In genomic region chr18:12366794-12367193, GRCh38 we compare ENCODE assay signal across 14 cellular contexts.
"Had no signal": no experiment of that assay in that cellular context is flagged by ENCODE, and none has a peak within 500 bp of the region (broad histone marks: within the 10 kb centered on the region; RNA-seq: fewer than 3 reads in every experiment).

No MANE protein-coding gene starts in this region.

- H3K27me3 Mint-ChIP-seq: activated CD4-positive, alpha-beta T cell treated with anti-CD3 and anti-CD28 coated beads, Interleukin-2, amount 10 ng/mL, durations not matched to agents 24 days and 14 days; stimulated activated naive CD8-positive, alpha-beta T cell treated with anti-CD3 and anti-CD28 coated beads, Interleukin-15, amount 100 ng/mL, for 72 hours had no signal

- DNase-seq: activated CD4-positive, alpha-beta T cell treated with anti-CD3 and anti-CD28 coated beads, Interleukin-2, amount 10 ng/mL, durations not matched to agents 24 days and 14 days; activated CD4-positive, CD25-positive, alpha-beta regulatory T cell; activated CD8-positive, alpha-beta memory T cell treated with anti-CD3 and anti-CD28 coated beads, Interleukin-2, amount 50 U/mL, for 4 hours; activated effector memory CD4-positive, alpha-beta T cell treated with anti-CD3 and anti-CD28 coated beads, Interleukin-2, amount 50 U/mL, for 16 hours; activated T-cell treated with anti-CD3 and anti-CD28 coated beads, Interleukin-2, amount 50 U/mL, for 4 hours; adrenal gland; nephron progenitor cell; SK-N-SH; stimulated activated CD4-positive, alpha-beta T cell treated with anti-CD3 and anti-CD28 coated beads, Interleukin-12 subunit alpha, Interleukin-12 subunit beta, amount 100 ng/mL, for 4 hours; stimulated activated CD4-positive, alpha-beta T cell treated with anti-CD3 and anti-CD28 coated beads, Interleukin-1b, Interleukin-23, amount 100 ng/mL, for 48 hours; stimulated activated naive CD8-positive, alpha-beta T cell treated with anti-CD3 and anti-CD28 coated beads, Interleukin-15, amount 100 ng/mL, for 72 hours; trophoblast cell had no signal

- H3K27ac Mint-ChIP-seq: activated CD4-positive, alpha-beta T cell treated with anti-CD3 and anti-CD28 coated beads, Interleukin-2, amount 10 ng/mL, durations not matched to agents 24 days and 14 days; nephron progenitor cell had no signal

- H3K27me3 ChIP-seq: adrenal gland had no signal

- H3K9ac ChIP-seq: SK-N-SH had no signal

- H3K27ac ChIP-seq: adrenal gland had no signal

- H3K4me2 ChIP-seq: SK-N-SH had no signal

- H3K4me3 ChIP-seq: adrenal gland, lung had no signal

- H3K9me3 ChIP-seq: adrenal gland, SK-N-SH had no signal

- H3K4me3 Mint-ChIP-seq: activated CD4-positive, alpha-beta T cell treated with anti-CD3 and anti-CD28 coated beads, Interleukin-2, amount 10 ng/mL, durations not matched to agents 24 days and 14 days; activated T-cell treated with anti-CD3 and anti-CD28 coated beads, Interleukin-2, amount 50 U/mL, for 4 hours; nephron progenitor cell; stimulated activated naive CD8-positive, alpha-beta T cell treated with anti-CD3 and anti-CD28 coated beads, Interleukin-15, amount 100 ng/mL, for 72 hours had no signal

- ATAC-seq: activated naive CD4-positive, alpha-beta T cell treated with anti-CD3 and anti-CD28 coated beads, Interleukin-2, amount 50 U/mL, for 72 hours; activated T-cell treated with anti-CD3 and anti-CD28 coated beads, Interleukin-2, amount 50 U/mL, for 4 hours; stimulated activated naive CD8-positive, alpha-beta T cell treated with anti-CD3 and anti-CD28 coated beads, Interleukin-15, amount 100 ng/mL, for 72 hours had no signal

- H3K9me3 Mint-ChIP-seq: activated CD4-positive, alpha-beta T cell treated with anti-CD3 and anti-CD28 coated beads, Interleukin-2, amount 10 ng/mL, durations not matched to agents 24 days and 14 days; activated naive CD4-positive, alpha-beta T cell treated with anti-CD3 and anti-CD28 coated beads, Interleukin-2, amount 50 U/mL, for 72 hours; activated T-cell treated with anti-CD3 and anti-CD28 coated beads, Interleukin-2, amount 50 U/mL, for 4 hours; nephron progenitor cell; stimulated activated naive CD8-positive, alpha-beta T cell treated with anti-CD3 and anti-CD28 coated beads, Interleukin-15, amount 100 ng/mL, for 72 hours had no signal
